In the genomic region with DNA sequence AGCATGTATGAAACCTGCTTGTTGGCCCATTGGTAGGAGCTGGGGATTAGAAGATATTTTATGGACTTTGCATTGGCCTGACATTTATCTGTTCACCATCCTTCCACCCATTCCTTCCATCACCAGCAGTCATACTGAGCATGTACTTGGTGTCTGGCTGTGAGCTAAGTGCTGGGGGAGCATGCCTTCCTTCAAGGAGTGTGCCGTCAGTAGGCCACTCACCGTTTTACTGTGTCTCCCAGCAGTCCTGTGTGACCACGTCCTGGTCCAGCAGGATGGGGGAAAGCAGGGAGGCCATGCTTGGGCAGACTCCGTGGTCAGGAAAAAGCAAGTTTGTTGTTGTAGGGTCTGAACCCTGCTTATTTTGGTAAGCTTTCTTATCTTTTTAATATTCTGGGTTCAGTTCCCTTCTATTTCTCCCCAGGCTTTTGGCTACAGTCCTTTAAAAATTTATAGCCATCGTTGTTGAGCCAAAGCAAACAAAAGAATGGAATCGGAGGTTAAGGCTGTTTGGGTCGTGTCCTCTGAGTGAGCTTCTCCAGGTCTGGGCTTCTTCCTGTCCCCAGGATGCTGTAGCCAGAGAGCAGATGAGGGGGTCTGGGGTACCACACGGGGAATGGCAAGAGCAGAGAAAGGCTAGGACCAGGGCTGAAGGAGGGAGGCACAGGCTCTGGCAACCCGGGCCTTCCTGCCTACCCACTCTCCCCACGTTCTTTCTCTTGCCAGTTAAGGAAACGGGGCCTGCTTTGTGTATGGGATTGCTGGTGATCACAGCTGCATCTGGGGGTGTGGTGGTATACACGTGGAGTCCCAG, we compare ENCODE assay signal across 12 cellular contexts. TPM values are rescaled to one million over a fixed set of nuclear protein-coding genes. Genes with fewer than 3 reads are reported as not detected.
DNase-seq lines count a peak whose midpoint lies in the region; ATAC-seq and TF ChIP-seq lines count a peak whose summit lies in the region.
"Had no signal": no experiment of that assay in that cellular context is flagged by ENCODE, and none has a peak within 500 bp of the region (broad histone marks: within the 10 kb centered on the region; RNA-seq: fewer than 3 reads in every experiment).

No MANE protein-coding gene starts in this region.

- CTCF ChIA-PET in SK-N-SH (lab: Yijun Ruan, JAX), result interaction anchor here (0.7 to 10.8 kb wide), 14 partner anchors 8 to 152 kb away, joined by 3 to 133 read pairs (median 8); partner anchors contain the start of genes SLC30A3 and TRIM54

- DNase-seq in EH (ENCODE audit: low read depth) (peak; percentile 79), SK-N-SH (peak; percentile 52), left kidney (ENCODE audit: low read depth, low spot score) (peak; percentile 36), foreskin keratinocyte (no peak), NCI-H1694 treated with DMSO at 0.1 percent for 48 hours (lab: John Stamatoyannopoulos, UW) (no peak), GM19240 (ENCODE audit: insufficient read length, low spot score) (no peak)
- DNase-seq: activated CD4-positive, CD25-positive, alpha-beta regulatory T cell had no signal

- H3K4me1 ChIP-seq in SK-N-SH (ENCODE audit: control insufficient read depth in 1 of 2, insufficient read depth in 2 of 2, low read depth in 1 of 2, low read length in 1 of 2), result peaks cover 0 to 8% of the 10 kb centered on the region in 2 experiments; a peak in 2 of 4 replicates
- H3K4me1 ChIP-seq in foreskin keratinocyte, result no peaks in the 10 kb centered on the region

- ATAC-seq in foreskin keratinocyte, result no peak

- POLR2A ChIA-PET in SK-N-SH (lab: Yijun Ruan, JAX), result no interaction called here

- no peak for TF ChIP-seq RAD21 in SK-N-SH (IDR thresholded peaks at IDR 0.05; ENCODE audit: low read length)

- H2AFZ ChIP-seq in SK-N-SH (ENCODE audit: low read depth), result peak overlapping the region; percentile 23

- no peak for TF ChIP-seq CTCF in SK-N-SH (IDR thresholded peaks at IDR 0.05)
- no peak for TF ChIP-seq CTCF in foreskin keratinocyte (conservative IDR thresholded peaks at IDR 0.05)

- no peaks in the 10 kb centered on the region for H3K9me2 ChIP-seq in SK-N-SH

- H3K27me3 ChIP-seq in SK-N-SH (ENCODE audit: insufficient read depth) (no peaks in the 10 kb centered on the region), foreskin keratinocyte (peaks cover 33% of the 10 kb centered on the region)

- no peak overlapping the region for H3K4me3 ChIP-seq in SK-N-SH (ENCODE audit: low read depth in 2 of 2, low read length in 1 of 2)
- H3K4me3 ChIP-seq: coronary artery had no signal

- no peaks in the 10 kb centered on the region for H3K79me2 ChIP-seq in SK-N-SH (ENCODE audit: insufficient read depth)

- no peak for TF ChIP-seq EP300 in SK-N-SH (IDR thresholded peaks at IDR 0.05; ENCODE audit: borderline replicate concordance in 1 of 2, low read depth in 1 of 2, low read length in 1 of 2)

- WGBS in SK-N-SH (ENCODE audit: low lambda C conversion rate), result 54% methylated on average over 12 of the region's 12 CpGs

- H3K9me3 ChIP-seq in SK-N-SH, result no peaks in the 10 kb centered on the region

- H4K20me1 ChIP-seq in SK-N-SH (ENCODE audit: insufficient read depth), result no peaks in the 10 kb centered on the region; the same call in 1 of the 2 replicates

- H3K36me3 ChIP-seq in SK-N-SH (replicated peaks in 1 of 2; ENCODE audit: control insufficient read depth in 1 of 2, insufficient read depth in 2 of 2, low read length in 1 of 2), result peaks cover 2 to 9% of the 10 kb centered on the region in 2 experiments

- H3K27ac ChIP-seq in SK-N-SH (ENCODE audit: low read depth in 2 of 2, low read length in 1 of 2) (peak overlapping the region in 1 of 2 experiments; percentile 17; a peak in 1 of 4 replicates), foreskin keratinocyte (no peak overlapping the region)
- H3K27ac ChIP-seq: coronary artery had no signal

- H3K4me2 ChIP-seq in SK-N-SH, result peak overlapping the region; percentile 1; the same call in 1 of the 2 replicates

- H3K9ac ChIP-seq in SK-N-SH, result no peak overlapping the region

- H3F3A ChIP-seq in SK-N-SH (replicated peaks; ENCODE audit: insufficient read depth), result peaks cover 3% of the 10 kb centered on the region

TF ChIP-seq in SK-N-SH, 30 proteins besides CTCF, POLR2A, EP300 and RAD21:
- TF ChIP-seq TAF1 (IDR thresholded peaks at IDR 0.05; ENCODE audit: borderline replicate concordance, low read depth, low read length) (no peak), EZH2phosphoT487 (IDR thresholded peaks at IDR 0.05; ENCODE audit: borderline replicate concordance, low read depth) (no peak), RXRA (IDR thresholded peaks at IDR 0.05; ENCODE audit: borderline replicate concordance, low read depth) (no peak), USF2 (IDR thresholded peaks at IDR 0.05; ENCODE audit: borderline replicate concordance, low read depth, low read length) (no peak), USF1 (IDR thresholded peaks at IDR 0.05; ENCODE audit: borderline replicate concordance, low read depth) (no peak), FOXM1 (IDR thresholded peaks at IDR 0.05; ENCODE audit: low read depth) (no peak), FOSL2 (IDR thresholded peaks at IDR 0.05; ENCODE audit: borderline replicate concordance, low read depth) (no peak)
- TF ChIP-seq, protein P1, sequence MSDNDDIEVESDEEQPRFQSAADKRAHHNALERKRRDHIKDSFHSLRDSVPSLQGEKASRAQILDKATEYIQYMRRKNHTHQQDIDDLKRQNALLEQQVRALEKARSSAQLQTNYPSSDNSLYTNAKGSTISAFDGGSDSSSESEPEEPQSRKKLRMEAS (IDR thresholded peaks at IDR 0.05; ENCODE audit: low read depth), result no peak
TF ChIP-seq in SK-N-SH: peak in this region for 0.

RNA-seq across cellular contexts. Expression of gene SLC30A3, which starts 13.6 kb away (rescaled TPM):
- polyA plus RNA-seq in SK-N-SH (2012; rRNA removed) (0.68 and 1.1 TPM in 2 replicates), foreskin keratinocyte (0.04 TPM in 2 replicates)
- 0.36 and 0.41 TPM in 2 replicates for polyA plus RNA-seq in SK-N-SH (2012; cell fraction: cytosol; rRNA removed)
- polyA plus RNA-seq in SK-N-SH (2012; cell fraction: nucleus; rRNA removed), result 1.4 and 1.5 TPM in 2 replicates
- total RNA-seq in foreskin keratinocyte, result 0.07 TPM in 1 of 2 replicates, not detected in the other
- total RNA-seq: HFFc6 had no signal

RNA-seq across cellular contexts. Expression of gene DNAJC5G, which starts 25.9 kb away (rescaled TPM):
- polyA plus RNA-seq in SK-N-SH (2012; rRNA removed) (0.18 TPM in 1 of 2 replicates, not detected in the other), foreskin keratinocyte (not detected in 2 replicates)
- polyA plus RNA-seq in SK-N-SH (2012; cell fraction: cytosol; rRNA removed), result not detected in 2 replicates
- 0.11 and 0.13 TPM in 2 replicates for polyA plus RNA-seq in SK-N-SH (2012; cell fraction: nucleus; rRNA removed)
- not detected in 2 replicates for total RNA-seq in foreskin keratinocyte
- total RNA-seq: activated CD8-positive, alpha-beta memory T cell treated with anti-CD3 and anti-CD28 coated beads for 36 hours; HFFc6; renal cortical epithelial cell; T-helper 1 cell treated with Interleukin-12 subunit alpha and Interleukin-12 subunit beta and Interleukin-4 antibody, amounts not matched to agents 30 ng/mL and 1 ng/mL, for 36 hours had no signal

RNA-seq across cellular contexts. Expression of gene CAD, which starts 32.1 kb away (rescaled TPM):
- 29.3 and 47.6 TPM in 2 replicates for polyA plus RNA-seq in SK-N-SH (2012; rRNA removed)
- polyA plus RNA-seq in SK-N-SH (2012; cell fraction: cytosol; rRNA removed), result 10.9 and 19.6 TPM in 2 replicates
- polyA plus RNA-seq in SK-N-SH (2012; cell fraction: nucleus; rRNA removed), result 120 and 198 TPM in 2 replicates
- 50.5 and 61.3 TPM in 2 replicates for total RNA-seq in foreskin keratinocyte
- polyA plus RNA-seq in foreskin keratinocyte, result 47.9 and 53.6 TPM in 2 replicates

RNA-seq across cellular contexts. Expression of gene TRIM54, which starts 32.9 kb away (rescaled TPM):
- polyA plus RNA-seq in SK-N-SH (2012; rRNA removed) (0.28 and 0.36 TPM in 2 replicates), foreskin keratinocyte (not detected in 2 replicates)
- 0.13 and 0.22 TPM in 2 replicates for polyA plus RNA-seq in SK-N-SH (2012; cell fraction: cytosol; rRNA removed)
- 0.63 and 0.81 TPM in 2 replicates for polyA plus RNA-seq in SK-N-SH (2012; cell fraction: nucleus; rRNA removed)
- total RNA-seq in foreskin keratinocyte, result not detected in 2 replicates
- total RNA-seq: HFFc6; renal cortical epithelial cell; T-helper 1 cell treated with Interleukin-12 subunit alpha and Interleukin-12 subunit beta and Interleukin-4 antibody, amounts not matched to agents 30 ng/mL and 1 ng/mL, for 36 hours had no signal

RNA-seq across cellular contexts. Expression of gene SLC5A6, which starts 37.2 kb away (rescaled TPM):
- polyA plus RNA-seq in SK-N-SH (2012; rRNA removed), result 75.7 and 85.0 TPM in 2 replicates
- polyA plus RNA-seq in SK-N-SH (2012; cell fraction: cytosol; rRNA removed), result 29.5 and 43.5 TPM in 2 replicates
- polyA plus RNA-seq in SK-N-SH (2012; cell fraction: nucleus; rRNA removed), result 247 and 249 TPM in 2 replicates
- total RNA-seq in foreskin keratinocyte, result 36.0 and 39.8 TPM in 2 replicates
- 21.8 and 23.3 TPM in 2 replicates for polyA plus RNA-seq in foreskin keratinocyte

Comparison
In these comparisons a context has a peak if more than half of its experiments do, and no peak if none do; other contexts are left out.
1. DNase-seq: peak in EH (single experiment), SK-N-SH (single experiment) and left kidney (single experiment); none in foreskin keratinocyte (0 of 2), NCI-H1694 treated with DMSO at 0.1 percent for 48 hours (single experiment) and GM19240 (single experiment).